Comparison of ENCODE assay signal across 8 cellular contexts in genomic region chr3:57163751-57164150, GRCh38. TPM values are rescaled to one million over a fixed set of nuclear protein-coding genes. Genes with fewer than 3 reads are reported as not detected.
DNase-seq lines count a peak whose midpoint lies in the region; ATAC-seq and TF ChIP-seq lines count a peak whose summit lies in the region.

No MANE protein-coding gene starts in this region.

- peak overlapping the region; percentile 42; the same call in 1 of the 2 replicates for H3K23ac ChIP-seq in IMR-90 (ENCODE audit: low read depth, low read length)

- no peak overlapping the region for H3K14ac ChIP-seq in IMR-90 (replicated peaks; ENCODE audit: low read depth, low read length)

- no peak overlapping the region for H3K18ac ChIP-seq in IMR-90 (ENCODE audit: low read depth, low read length)

- peak overlapping the region; percentile 71 for H2AK9ac ChIP-seq in IMR-90 (replicated peaks; ENCODE audit: low read depth, low read length, poor library complexity)

- no peak overlapping the region for H2AK5ac ChIP-seq in IMR-90 (ENCODE audit: low read depth, low read length)

- H3K27ac Mint-ChIP-seq in immature natural killer cell, result no peak overlapping the region
- H3K27ac Mint-ChIP-seq in stimulated activated effector memory CD8-positive, alpha-beta T cell treated with anti-CD3 and anti-CD28 coated beads, Interleukin-12 subunit alpha, Interleukin-12 subunit beta, amount 100 ng/mL, for 72 hours, result no peak overlapping the region

- peak overlapping the region; percentile 29 for H2AFZ ChIP-seq in IMR-90 (replicated peaks; ENCODE audit: low read length, poor library complexity)

- no peaks in the 10 kb centered on the region for H3K9me3 Mint-ChIP-seq in immature natural killer cell
- H3K9me3 Mint-ChIP-seq in stimulated activated effector memory CD8-positive, alpha-beta T cell treated with anti-CD3 and anti-CD28 coated beads, Interleukin-12 subunit alpha, Interleukin-12 subunit beta, amount 100 ng/mL, for 72 hours, result no peaks in the 10 kb centered on the region

- H3K4me3 ChIP-seq in IMR-90 (ENCODE audit: insufficient read depth, low read depth, low read length) (no peak overlapping the region), astrocyte of the cerebellum (ENCODE audit: low read depth, low read length) (peak overlapping the region; percentile 81), thyroid gland (replicated peaks in 1 of 3) (peak overlapping the region in 1 of 3 donors; percentile 51)

- H3K36me3 ChIP-seq in IMR-90 (ENCODE audit: control insufficient read depth, insufficient read depth, low read length) (no peaks in the 10 kb centered on the region), thyroid gland (no peaks in the 10 kb centered on the region)

- H3K27ac ChIP-seq in IMR-90 (ENCODE audit: insufficient read depth, low read length) (no peak overlapping the region), thyroid gland (no peak overlapping the region)

- no peak overlapping the region for H2BK20ac ChIP-seq in IMR-90 (ENCODE audit: low read depth, low read length)

- peaks cover 18 to 23% of the 10 kb centered on the region in 2 donors for H3K4me1 Mint-ChIP-seq in immature natural killer cell
- H3K4me1 Mint-ChIP-seq in stimulated activated effector memory CD8-positive, alpha-beta T cell treated with anti-CD3 and anti-CD28 coated beads, Interleukin-12 subunit alpha, Interleukin-12 subunit beta, amount 100 ng/mL, for 72 hours, result peaks cover 21% of the 10 kb centered on the region

- H3K4me1 ChIP-seq in IMR-90 (ENCODE audit: control insufficient read depth, insufficient read depth, low read length) (peaks cover 4% of the 10 kb centered on the region; the same call in 1 of the 2 replicates), thyroid gland (peaks cover 11 to 12% of the 10 kb centered on the region in 2 donors)

- CTCF ChIA-PET in IMR-90 (lab: Yijun Ruan, JAX), result no interaction called here

- H3K27me3 ChIP-seq in IMR-90 (ENCODE audit: control insufficient read depth, insufficient read depth, low read length), result peaks cover 37% of the 10 kb centered on the region
- no peaks in the 10 kb centered on the region for H3K27me3 ChIP-seq in thyroid gland

- dilution Hi-C loops in IMR-90 (cut with HindIII; ENCODE audit: low sequenced_read_pairs, unreplicated experiment), result no loop called here

- H4K8ac ChIP-seq in IMR-90 (ENCODE audit: low read depth in 2 of 2, low read length in 2 of 2), result no peak overlapping the region

- intact Hi-C loops in IMR-90 (cut with micrococcal nuclease) (loop anchor here (5.0 kb wide), 1 partner anchor 156 kb away; no protein-coding TSS in a partner anchor), thyroid gland (cut with DNase I) (no loop called here)

- H3K79me1 ChIP-seq in IMR-90 (ENCODE audit: low read depth in 1 of 2, low read length in 2 of 2), result no peaks in the 10 kb centered on the region

- H3K9me3 ChIP-seq in IMR-90 (ENCODE audit: control insufficient read depth, insufficient read depth, low read length), result no peaks in the 10 kb centered on the region
- no peaks in the 10 kb centered on the region for H3K9me3 ChIP-seq in thyroid gland

- WGBS in IMR-90 (ENCODE audit: extremely low coverage in 2 of 2, insufficient read length in 1 of 2), 2 experiments, result no CpG with 5 or more reads among the region's 8 CpGs
- 56 to 67% methylated on average over 5 to 7 of the region's 8 CpGs for WGBS in thyroid gland, 2 donors

- H3K9me1 ChIP-seq in IMR-90 (ENCODE audit: insufficient read depth, low read length), result no peaks in the 10 kb centered on the region

- no peak overlapping the region for H2BK5ac ChIP-seq in IMR-90 (ENCODE audit: low read depth, low read length, poor library complexity, severe bottlenecking)

- no peak overlapping the region for H2BK120ac ChIP-seq in IMR-90 (ENCODE audit: low read depth, low read length)

- H3K27me3 Mint-ChIP-seq in immature natural killer cell (ENCODE audit: low read depth in 3 of 3), result peaks cover 20 to 38% (median 28%) of the 10 kb centered on the region in 3 donors

- no peak for TF ChIP-seq RAD21 in IMR-90 (IDR thresholded peaks at IDR 0.05; ENCODE audit: low read length)

- TF ChIP-seq CTCF in IMR-90 (conservative IDR thresholded peaks at IDR 0.05; ENCODE audit: low read depth, low read length) (no peak), astrocyte of the cerebellum (IDR thresholded peaks at IDR 0.05; ENCODE audit: low read depth, low read length, missing control alignments) (no peak), thyroid gland (IDR thresholded peaks at IDR 0.05) (no peak)

- no TSS peak for BruUV-seq in IMR-90 (replicated peaks; lab: Mats Ljungman, UMichigan)

- H3K36me3 Mint-ChIP-seq in immature natural killer cell, result no peaks in the 10 kb centered on the region
- peaks cover 5% of the 10 kb centered on the region for H3K36me3 Mint-ChIP-seq in stimulated activated effector memory CD8-positive, alpha-beta T cell treated with anti-CD3 and anti-CD28 coated beads, Interleukin-12 subunit alpha, Interleukin-12 subunit beta, amount 100 ng/mL, for 72 hours

- POLR2A ChIA-PET in IMR-90 (lab: Charles Lee; ENCODE audit: unreplicated experiment), result no interaction called here

- no peak for DNase-seq in IMR-90
- no peak for DNase-seq in astrocyte of the cerebellum (ENCODE audit: low read depth)
- no peak for DNase-seq in immature natural killer cell
- DNase-seq in stimulated activated effector memory CD8-positive, alpha-beta T cell treated with anti-CD3 and anti-CD28 coated beads, Interleukin-12 subunit alpha, Interleukin-12 subunit beta, amount 100 ng/mL, for 72 hours (ENCODE audit: low spot score in 2 of 2), result no peak
- no peak for DNase-seq in thyroid gland
- no peak for DNase-seq in A172 (ENCODE audit: low spot score)
- no peak for DNase-seq in T1000 (lab: John Stamatoyannopoulos, UW)
- no peak for DNase-seq in amygdala (lab: John Stamatoyannopoulos, UW)

- in situ Hi-C loops in IMR-90 (cut with MboI; ENCODE audit: low sequenced_read_pairs), result loop anchor here (25.0 kb wide), 1 partner anchor 399 kb away; the partner anchor contains the start of gene PDE12
- in situ Hi-C loops in astrocyte of the cerebellum (cut with HindIII; ENCODE audit: low sequenced_read_pairs), result no loop called here

- H4K5ac ChIP-seq in IMR-90 (ENCODE audit: low read depth, low read length), result no peak overlapping the region

- ATAC-seq in IMR-90 (ENCODE audit: low read depth), result no peak
- ATAC-seq in stimulated activated effector memory CD8-positive, alpha-beta T cell treated with anti-CD3 and anti-CD28 coated beads, Interleukin-12 subunit alpha, Interleukin-12 subunit beta, amount 100 ng/mL, for 72 hours, result no peak

- H3K9ac ChIP-seq in IMR-90 (ENCODE audit: low read depth, low read length), result no peak overlapping the region

- H4K20me1 ChIP-seq in IMR-90 (ENCODE audit: insufficient read depth, low read length), result no peaks in the 10 kb centered on the region; the same call in 1 of the 2 replicates

- H3K4ac ChIP-seq in IMR-90 (ENCODE audit: low read depth, low read length), result no peak overlapping the region

- peak overlapping the region; percentile 78 to 83 (median 82) for H3K4me3 Mint-ChIP-seq in immature natural killer cell
- H3K4me3 Mint-ChIP-seq in stimulated activated effector memory CD8-positive, alpha-beta T cell treated with anti-CD3 and anti-CD28 coated beads, Interleukin-12 subunit alpha, Interleukin-12 subunit beta, amount 100 ng/mL, for 72 hours, result peak overlapping the region; percentile 80

- H3K4me2 ChIP-seq in IMR-90 (ENCODE audit: low read depth, low read length), result no peak overlapping the region; the same call in 1 of the 2 replicates

- no peak overlapping the region for H2BK15ac ChIP-seq in IMR-90 (ENCODE audit: low read depth, low read length)

- TF ChIP-seq POLR2A in IMR-90 (IDR thresholded peaks at IDR 0.05; ENCODE audit: low read depth, low read length), result no peak
- TF ChIP-seq POLR2A in thyroid gland (IDR thresholded peaks at IDR 0.05), result no peak

- no peak overlapping the region for H4K91ac ChIP-seq in IMR-90 (ENCODE audit: insufficient read depth, low read depth, low read length)

- no peak overlapping the region for H3K56ac ChIP-seq in IMR-90 (ENCODE audit: extremely low read depth, insufficient read depth, low read length)

TF ChIP-seq in IMR-90, 13 proteins besides CTCF, POLR2A, EP300 and RAD21 (continues in another document):
- TF ChIP-seq FOS (IDR thresholded peaks at IDR 0.05; ENCODE audit: low read depth, low read length) (no peak), SMC3 (IDR thresholded peaks at IDR 0.05; ENCODE audit: low read depth, low read length) (no peak), MXI1 (IDR thresholded peaks at IDR 0.05; ENCODE audit: borderline replicate concordance, low read depth, low read length) (no peak), ELK1 (IDR thresholded peaks at IDR 0.05; ENCODE audit: borderline replicate concordance, low read depth, low read length) (no peak), CHD1 (IDR thresholded peaks at IDR 0.05; ENCODE audit: low read depth, low read length) (no peak), NFE2L2 (IDR thresholded peaks at IDR 0.05; ENCODE audit: low read depth, low read length) (no peak), BHLHE40 (IDR thresholded peaks at IDR 0.05; ENCODE audit: low read depth, low read length) (no peak)

RNA-seq across cellular contexts. Expression of gene IL17RD, which starts 1.4 kb away (rescaled TPM):
- total RNA-seq in IMR-90 (2012; rRNA removed) (0.72 and 0.83 TPM in 2 replicates), thyroid gland (1 to 10 TPM in 3 of 4 donors, under 1 TPM in 1; 0.59 to 2.6 (median 1.4) TPM)
- polyA plus RNA-seq in IMR-90 (2012; rRNA removed) (0.92 TPM in 2 replicates), immature natural killer cell (not detected)
- polyA plus RNA-seq in IMR-90 (2012; cell fraction: cytosol; rRNA removed), result 0.16 and 0.90 TPM in 2 replicates
- 0.71 and 0.77 TPM in 2 replicates for polyA plus RNA-seq in IMR-90 (2012; cell fraction: nucleus; rRNA removed; ENCODE audit: low replicate concordance)
- 1.5 TPM in 2 replicates for total RNA-seq in A172 (2014; rRNA removed; shearing (Covaris generic))

RNA-seq across cellular contexts. Expression of gene HESX1, which starts 36.0 kb away (rescaled TPM):
- 0.36 TPM in 1 of 2 replicates, not detected in the other for total RNA-seq in IMR-90 (2012; rRNA removed)
- polyA plus RNA-seq in IMR-90 (2012; rRNA removed), result 0.65 and 0.82 TPM in 2 replicates
- 0.08 and 0.51 TPM in 2 replicates for polyA plus RNA-seq in IMR-90 (2012; cell fraction: cytosol; rRNA removed)
- 0.78 and 2.5 TPM in 2 replicates for polyA plus RNA-seq in IMR-90 (2012; cell fraction: nucleus; rRNA removed; ENCODE audit: low replicate concordance)
- not detected for polyA plus RNA-seq in immature natural killer cell
- total RNA-seq in thyroid gland, result 1 to 10 TPM in 1 of 4 donors, under 1 TPM in 1, not detected in 2; 0.56 to 1.6 TPM
- total RNA-seq in A172 (2014; rRNA removed; shearing (Covaris generic)), result 1.1 TPM in 1 of 2 replicates, not detected in the other
